ENCODE assay signal across 33 cellular contexts in the genomic region with DNA sequence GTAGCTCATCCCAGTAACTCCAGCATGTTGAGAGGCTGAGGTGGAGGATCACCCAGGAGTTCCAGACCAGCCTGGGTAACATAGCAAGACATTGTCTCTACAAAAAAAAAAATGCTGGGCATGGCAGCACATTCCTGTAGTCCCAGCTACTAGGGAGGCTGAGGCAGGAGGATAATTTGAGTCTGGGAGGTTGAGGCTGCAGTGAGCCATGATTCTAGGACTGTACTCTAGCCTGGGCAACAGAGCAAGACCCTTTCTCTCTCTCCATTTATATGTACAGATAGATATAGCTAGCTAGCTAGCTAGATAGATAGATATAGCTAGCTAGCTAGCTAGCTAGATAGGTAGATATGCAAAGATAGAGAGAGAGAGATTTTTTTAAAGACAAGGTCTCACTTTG. TPM values are rescaled to one million over a fixed set of nuclear protein-coding genes. Genes with fewer than 3 reads are reported as not detected.
DNase-seq lines count a peak whose midpoint lies in the region; ATAC-seq, FAIRE-seq and TF ChIP-seq lines count a peak whose summit lies in the region.
"Had no signal": no experiment of that assay in that cellular context is flagged by ENCODE, and none has a peak within 500 bp of the region (broad histone marks: within the 10 kb centered on the region; RNA-seq: fewer than 3 reads in every experiment).

No MANE protein-coding gene starts in this region.

- DNase-seq in CD4-positive, alpha-beta memory T cell: no peak
- no peak for DNase-seq in activated B cell treated with CpG ODN at 0.5 μM for 24 hours
- no peak for DNase-seq in naive B cell
- DNase-seq in urothelium cell line (ENCODE audit: low spot score): no peak
- no peak for DNase-seq in left colon
- DNase-seq in heart left ventricle: no peak
- DNase-seq: activated CD4-positive, alpha-beta T cell treated with anti-CD3 and anti-CD28 coated beads, Interleukin-2, amount 50 U/mL, for 48 hours; activated naive CD4-positive, alpha-beta T cell treated with Interleukin-2 at 50 U/mL for 16 hours; activated T-cell treated with anti-CD3 and anti-CD28 coated beads, Interleukin-2, amount 50 U/mL, for 1 hour; anterior cingulate cortex; DMS 273 treated with DMSO at 0.1 percent for 48 hours; endodermal cell; foreskin fibroblast; head of caudate nucleus; HFFc6; kidney glomerular epithelial cell; NCI-H1092 treated with DMSO at 0.1 percent for 48 hours; NCI-H1930; pancreas; SJCRH30; stimulated activated CD4-positive, alpha-beta T cell treated with anti-CD3 and anti-CD28 coated beads, Interleukin-2, amount 100 ng/mL, for 48 hours; uterus had no signal

- FAIRE-seq in urothelium cell line (lab: Jason Lieb, UNC): no peak
- FAIRE-seq: bronchial epithelial cell, pancreas had no signal

- H3K4me3 Mint-ChIP-seq in CD4-positive, alpha-beta memory T cell: no peak overlapping the region
- H3K4me3 Mint-ChIP-seq in activated B cell treated with CpG ODN at 0.5 μM for 24 hours: no peak overlapping the region
- peak overlapping the region in 4 of 8 donors; percentile 23 to 92 (median 52) for H3K4me3 Mint-ChIP-seq in naive B cell
- H3K4me3 Mint-ChIP-seq: endodermal cell, GM23338, HFFc6, neural crest cell had no signal

- H3K36me3 ChIP-seq in CD4-positive, alpha-beta memory T cell (ENCODE audit: insufficient read depth, low read length): no peaks in the 10 kb centered on the region
- H3K36me3 ChIP-seq in DOHH2 (ENCODE audit: control insufficient read depth, low read length): peaks cover 10% of the 10 kb centered on the region
- H3K36me3 ChIP-seq in heart left ventricle: no peaks in the 10 kb centered on the region
- H3K36me3 ChIP-seq: pancreas, right atrium auricular region, SJCRH30, uterus had no signal

- intact Hi-C loops in CD4-positive, alpha-beta memory T cell (cut with micrococcal nuclease): loop anchor here (10.0 kb wide), 1 partner anchor 209 kb away; a partner anchor contains a TSS
- intact Hi-C loops in activated B cell treated with CpG ODN at 0.5 μM for 24 hours (cut with micrococcal nuclease) (no loop called here), left colon (cut with DNase I, micrococcal nuclease) (no loop called here), heart left ventricle (cut with DNase I) (no loop called here)

- H3K27me3 Mint-ChIP-seq in CD4-positive, alpha-beta memory T cell: peaks cover 0 to 2% of the 10 kb centered on the region in 2 donors
- H3K27me3 Mint-ChIP-seq in activated B cell treated with CpG ODN at 0.5 μM for 24 hours (no peaks in the 10 kb centered on the region), naive B cell (no peaks in the 10 kb centered on the region)

- no peak for TF ChIP-seq CTCF in DOHH2 (IDR thresholded peaks at IDR 0.05; ENCODE audit: low read depth, low read length, poor library complexity, severe bottlenecking)
- TF ChIP-seq CTCF in activated B cell treated with CpG ODN at 0.5 μM for 24 hours (IDR thresholded peaks at IDR 0.05): no peak
- TF ChIP-seq CTCF in heart left ventricle (IDR thresholded peaks at IDR 0.05): no peak

- H3K4me1 Mint-ChIP-seq in CD4-positive, alpha-beta memory T cell: peaks cover 42 to 61% (median 55%) of the 10 kb centered on the region in 4 donors
- H3K4me1 Mint-ChIP-seq in activated B cell treated with CpG ODN at 0.5 μM for 24 hours: peaks cover 70% of the 10 kb centered on the region
- H3K4me1 Mint-ChIP-seq in naive B cell: peaks cover 41 to 80% (median 53%) of the 10 kb centered on the region in 3 donors

- H3F3A ChIP-seq in DOHH2 (ENCODE audit: control insufficient read depth, insufficient read depth): peaks cover 71% of the 10 kb centered on the region

- POLR2A ChIA-PET in CD4-positive, alpha-beta memory T cell (lab: Charles Lee; ENCODE audit: partially characterized antibody): interaction anchor here (1.3 to 6.3 kb wide), 3 partner anchors 9 to 20 kb away, joined by 3 to 133 read pairs (median 48); a partner anchor contains a TSS
- POLR2A ChIA-PET in activated B cell treated with CpG ODN at 0.5 μM for 24 hours (lab: Charles Lee): interaction anchor here (0.7 to 6.9 kb wide), 8 partner anchors 17 to 212 kb away, joined by 3 to 87 read pairs (median 8); a partner anchor contains a TSS

- CTCF ChIA-PET in CD4-positive, alpha-beta memory T cell (lab: Charles Lee; ENCODE audit: partially characterized antibody): interaction anchor here (1.1 to 5.0 kb wide), 4 partner anchors 19 to 69 kb away, joined by 3 to 22 read pairs (median 4); no protein-coding TSS in a partner anchor
- CTCF ChIA-PET in activated B cell treated with CpG ODN at 0.5 μM for 24 hours (lab: Charles Lee): interaction anchor here (1.4 to 1.6 kb wide), 2 partner anchors 67 to 250 kb away, joined by 3 to 5 read pairs; a partner anchor contains a TSS

- H3K4me2 ChIP-seq in DOHH2 (ENCODE audit: low read length): peak overlapping the region; percentile 90
- H3K4me2 ChIP-seq: GM23338 had no signal

- H3K9me2 ChIP-seq in DOHH2 (replicated peaks; ENCODE audit: control insufficient read depth, low read length): no peaks in the 10 kb centered on the region

- no peaks in the 10 kb centered on the region for H3K27me3 ChIP-seq in CD4-positive, alpha-beta memory T cell (ENCODE audit: insufficient read depth, low read length)
- H3K27me3 ChIP-seq in DOHH2 (ENCODE audit: control insufficient read depth, low read length): no peaks in the 10 kb centered on the region
- no peaks in the 10 kb centered on the region for H3K27me3 ChIP-seq in heart left ventricle
- H3K27me3 ChIP-seq: pancreas, right atrium auricular region, SJCRH30, uterus had no signal

- H3K4me1 ChIP-seq in CD4-positive, alpha-beta memory T cell (ENCODE audit: insufficient read depth, low read length): peaks cover 57% of the 10 kb centered on the region
- H3K4me1 ChIP-seq in DOHH2 (ENCODE audit: control insufficient read depth, low read length) (peaks cover 98% of the 10 kb centered on the region), heart left ventricle (peaks cover 8 to 60% (median 46%) of the 10 kb centered on the region in 12 donors)

- no peak overlapping the region for H3K4me3 ChIP-seq in CD4-positive, alpha-beta memory T cell (ENCODE audit: low read length in 2 of 2)
- H3K4me3 ChIP-seq in DOHH2 (ENCODE audit: low read length) (peak overlapping the region; percentile 60; the same call in 1 of the 2 replicates), heart left ventricle (no peak overlapping the region)
- H3K4me3 ChIP-seq: coronary artery, GM23338, lung, pancreas, right atrium auricular region, SJCRH30, uterus had no signal

- peaks cover 0 to 9% of the 10 kb centered on the region in 2 donors for H3K36me3 Mint-ChIP-seq in CD4-positive, alpha-beta memory T cell
- H3K36me3 Mint-ChIP-seq in activated B cell treated with CpG ODN at 0.5 μM for 24 hours (ENCODE audit: low read depth) (peaks cover 6% of the 10 kb centered on the region), naive B cell (no peaks in the 10 kb centered on the region)

- H4K20me1 ChIP-seq in DOHH2 (ENCODE audit: control insufficient read depth, insufficient read depth, low read depth, low read length): no peaks in the 10 kb centered on the region

- peaks cover 89% of the 10 kb centered on the region for H3K79me2 ChIP-seq in DOHH2 (ENCODE audit: control insufficient read depth, low read length)

- peak overlapping the region; percentile 63 to 99 (median 82) for H3K27ac Mint-ChIP-seq in CD4-positive, alpha-beta memory T cell
- H3K27ac Mint-ChIP-seq in activated B cell treated with CpG ODN at 0.5 μM for 24 hours (peak overlapping the region; percentile 80), naive B cell (peak overlapping the region; percentile 78 to 100 (median 98))
- H3K27ac Mint-ChIP-seq: endodermal cell, GM23338 had no signal

- H3K27ac ChIP-seq in CD4-positive, alpha-beta memory T cell (ENCODE audit: low read depth, low read length): no peak overlapping the region
- H3K27ac ChIP-seq in DOHH2 (ENCODE audit: low read depth, low read length) (peak overlapping the region; percentile 94), heart left ventricle (no peak overlapping the region)
- H3K27ac ChIP-seq: C4-2B, coronary artery, HL-60, pancreas, right atrium auricular region, SJCRH30, uterus had no signal

- H3K9me3 ChIP-seq in CD4-positive, alpha-beta memory T cell (ENCODE audit: control insufficient read depth in 1 of 2, low read length in 2 of 2): no peaks in the 10 kb centered on the region
- H3K9me3 ChIP-seq in DOHH2 (ENCODE audit: control insufficient read depth, insufficient read depth, low read length): no peaks in the 10 kb centered on the region
- no peaks in the 10 kb centered on the region for H3K9me3 ChIP-seq in heart left ventricle
- H3K9me3 ChIP-seq: pancreas, right atrium auricular region, SJCRH30, uterus had no signal

- no peak for ATAC-seq in activated B cell treated with CpG ODN at 0.5 μM for 24 hours (ENCODE audit: low read depth)
- no peak for ATAC-seq in naive B cell (ENCODE audit: low read depth in 2 of 2)
- ATAC-seq in left colon: no peak
- no peak for ATAC-seq in heart left ventricle
- ATAC-seq: activated CD4-positive, CD25-positive, alpha-beta regulatory T cell treated with anti-CD3 and anti-CD28 coated beads, Interleukin-2, amount 50 U/mL, for 24 hours; esophagus mucosa; GM23338; pancreas had no signal

- H3K9me3 Mint-ChIP-seq in CD4-positive, alpha-beta memory T cell: peaks cover 0 to 7% (median 0%) of the 10 kb centered on the region in 8 donors
- H3K9me3 Mint-ChIP-seq in activated B cell treated with CpG ODN at 0.5 μM for 24 hours (no peaks in the 10 kb centered on the region), naive B cell (no peaks in the 10 kb centered on the region)
- H3K9me3 Mint-ChIP-seq: endodermal cell, GM23338, HFFc6, neural crest cell had no signal

- no peak for TF ChIP-seq POLR2A in heart left ventricle (IDR thresholded peaks at IDR 0.05)

RNA-seq across cellular contexts. Expression of a gene that starts 20.4 kb away (rescaled TPM):
- 10 to 100 TPM; 68.6 to 70.7 TPM for total RNA-seq in CD4-positive, alpha-beta memory T cell
- 10 to 100 TPM; 14.8 to 15.1 TPM for polyA plus RNA-seq in CD4-positive, alpha-beta memory T cell
- 71.0 and 84.4 TPM in 2 replicates for total RNA-seq in activated B cell treated with CpG ODN at 0.5 μM for 24 hours
- polyA plus RNA-seq in naive B cell (ENCODE audit: low read depth in 6 of 6): 10 to 100 TPM; 23.8 to 33.2 (median 27.3) TPM
- total RNA-seq in left colon: 10 to 100 TPM; 48.0 to 57.6 TPM
- 100 to 1,000 TPM in 8 of 9 donors, 10 to 100 TPM in 1; 91.2 to 191 (median 116) TPM for total RNA-seq in heart left ventricle
- polyA plus RNA-seq in heart left ventricle: 100 to 1,000 TPM in 1 of 2 donors, 10 to 100 TPM in 1; 95.4 to 150 TPM
